In genomic region chr20:2817891-2818595, GRCh38 we compare ENCODE assay signal across 2 cellular contexts.
TF ChIP-seq lines count a peak whose summit lies in the region.

No MANE protein-coding gene starts in this region.

TF ChIP-seq in liver, 16 proteins besides CTCF, POLR2A, EP300 and RAD21:
- TF ChIP-seq NR2F2 (IDR thresholded peaks at IDR 0.05), result peak; percentile 28
- TF ChIP-seq, protein P1, sequence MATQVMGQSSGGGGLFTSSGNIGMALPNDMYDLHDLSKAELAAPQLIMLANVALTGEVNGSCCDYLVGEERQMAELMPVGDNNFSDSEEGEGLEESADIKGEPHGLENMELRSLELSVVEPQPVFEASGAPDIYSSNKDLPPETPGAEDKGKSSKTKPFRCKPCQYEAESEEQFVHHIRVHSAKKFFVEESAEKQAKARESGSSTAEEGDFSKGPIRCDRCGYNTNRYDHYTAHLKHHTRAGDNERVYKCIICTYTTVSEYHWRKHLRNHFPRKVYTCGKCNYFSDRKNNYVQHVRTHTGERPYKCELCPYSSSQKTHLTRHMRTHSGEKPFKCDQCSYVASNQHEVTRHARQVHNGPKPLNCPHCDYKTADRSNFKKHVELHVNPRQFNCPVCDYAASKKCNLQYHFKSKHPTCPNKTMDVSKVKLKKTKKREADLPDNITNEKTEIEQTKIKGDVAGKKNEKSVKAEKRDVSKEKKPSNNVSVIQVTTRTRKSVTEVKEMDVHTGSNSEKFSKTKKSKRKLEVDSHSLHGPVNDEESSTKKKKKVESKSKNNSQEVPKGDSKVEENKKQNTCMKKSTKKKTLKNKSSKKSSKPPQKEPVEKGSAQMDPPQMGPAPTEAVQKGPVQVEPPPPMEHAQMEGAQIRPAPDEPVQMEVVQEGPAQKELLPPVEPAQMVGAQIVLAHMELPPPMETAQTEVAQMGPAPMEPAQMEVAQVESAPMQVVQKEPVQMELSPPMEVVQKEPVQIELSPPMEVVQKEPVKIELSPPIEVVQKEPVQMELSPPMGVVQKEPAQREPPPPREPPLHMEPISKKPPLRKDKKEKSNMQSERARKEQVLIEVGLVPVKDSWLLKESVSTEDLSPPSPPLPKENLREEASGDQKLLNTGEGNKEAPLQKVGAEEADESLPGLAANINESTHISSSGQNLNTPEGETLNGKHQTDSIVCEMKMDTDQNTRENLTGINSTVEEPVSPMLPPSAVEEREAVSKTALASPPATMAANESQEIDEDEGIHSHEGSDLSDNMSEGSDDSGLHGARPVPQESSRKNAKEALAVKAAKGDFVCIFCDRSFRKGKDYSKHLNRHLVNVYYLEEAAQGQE (IDR thresholded peaks at IDR 0.05), result no peak

TF ChIP-seq in HepG2, 621 proteins besides CTCF, POLR2A, EP300 and RAD21:
- TF ChIP-seq XBP1 (CRISPR knock-in tag; IDR thresholded peaks at IDR 0.05) (no peak), POLR2AphosphoS2 (IDR thresholded peaks at IDR 0.05; ENCODE audit: low read depth, low read length) (no peak), CENPT (CRISPR knock-in tag; IDR thresholded peaks at IDR 0.05; ENCODE audit: low read depth) (no peak), RCOR2 (CRISPR knock-in tag; IDR thresholded peaks at IDR 0.05) (no peak), NFATC3 (CRISPR knock-in tag; IDR thresholded peaks at IDR 0.05) (no peak), ZNF850 (CRISPR knock-in tag; conservative IDR thresholded peaks at IDR 0.05) (no peak), ATF7 (IDR thresholded peaks at IDR 0.05) (no peak), ATF7 (CRISPR knock-in tag; IDR thresholded peaks at IDR 0.05) (no peak), ZNF260 (CRISPR knock-in tag; IDR thresholded peaks at IDR 0.05; ENCODE audit: borderline replicate concordance, low read depth) (no peak), TRAFD1 (CRISPR knock-in tag; IDR thresholded peaks at IDR 0.05; ENCODE audit: borderline replicate concordance) (no peak), REPIN1 (CRISPR knock-in tag; IDR thresholded peaks at IDR 0.05; ENCODE audit: borderline replicate concordance, low read depth) (no peak), POLR2AphosphoS5 (IDR thresholded peaks at IDR 0.05; ENCODE audit: low read depth, low read length) (no peak), ZNF468 (CRISPR knock-in tag; IDR thresholded peaks at IDR 0.05) (no peak), ZNF282 (IDR thresholded peaks at IDR 0.05; ENCODE audit: partially characterized antibody) (no peak), YY1 (IDR thresholded peaks at IDR 0.05; ENCODE audit: insufficient read depth, insufficient replicate concordance, low read depth, low read length) (no peak), ZNF431 (CRISPR knock-in tag; IDR thresholded peaks at IDR 0.05; ENCODE audit: borderline replicate concordance, low read depth) (no peak), BRD4 (CRISPR knock-in tag; IDR thresholded peaks at IDR 0.05) (no peak), FUBP1 (CRISPR knock-in tag; IDR thresholded peaks at IDR 0.05; ENCODE audit: borderline replicate concordance) (no peak), SNAPC5 (CRISPR knock-in tag; IDR thresholded peaks at IDR 0.05; ENCODE audit: borderline replicate concordance) (no peak), ZFP37 (CRISPR knock-in tag; IDR thresholded peaks at IDR 0.05; ENCODE audit: borderline replicate concordance) (no peak)
TF ChIP-seq in HepG2: peak in this region for 0.
